In genomic region chr9:21998026-21998425, GRCh38 we compare ENCODE assay signal across 20 cellular contexts. TPM values are rescaled to one million over a fixed set of nuclear protein-coding genes. Genes with fewer than 3 reads are reported as not detected.
"Had no signal": no experiment of that assay in that cellular context is flagged by ENCODE, and none has a peak within 500 bp of the region (broad histone marks: within the 10 kb centered on the region; RNA-seq: fewer than 3 reads in every experiment).

No MANE protein-coding gene starts in this region.

- H3K4me3 ChIP-seq: colonic mucosa, esophagus squamous epithelium, left ventricle myocardium inferior, lower lobe of right lung, skin epidermis, stomach, thoracic aorta, transverse colon had no signal

- H3K9me3 Mint-ChIP-seq: immature natural killer cell, memory B cell, naive B cell had no signal

- H3K36me3 Mint-ChIP-seq: immature natural killer cell, memory B cell, naive B cell had no signal

- H3K27ac Mint-ChIP-seq: immature natural killer cell, memory B cell, naive B cell had no signal

- DNase-seq: colonic mucosa; dermis blood vessel endothelial cell; esophagus squamous epithelium; immature natural killer cell; left ventricle myocardium inferior; lower lobe of right lung; midbrain; naive B cell; stimulated activated CD4-positive, alpha-beta T cell treated with anti-CD3 and anti-CD28 coated beads, Interleukin-12 subunit alpha, Interleukin-12 subunit beta, amount 100 ng/mL, for 4 hours; stimulated activated naive CD4-positive, alpha-beta T cell; stomach; substantia nigra; transverse colon had no signal

- H3K4me1 ChIP-seq: colonic mucosa had no signal

- H3K4me3 Mint-ChIP-seq: immature natural killer cell, memory B cell had no signal

- H3K36me3 ChIP-seq: colonic mucosa, esophagus squamous epithelium, left ventricle myocardium inferior, lower lobe of right lung, neutrophil, stomach, thoracic aorta, transverse colon had no signal

- ATAC-seq: lower lobe of right lung, sciatic nerve had no signal

- H3K9me3 ChIP-seq: colonic mucosa, esophagus squamous epithelium, left ventricle myocardium inferior, lower lobe of right lung, neutrophil, stomach, thoracic aorta, transverse colon had no signal

- H3K27ac ChIP-seq: colonic mucosa, esophagus squamous epithelium, left ventricle myocardium inferior, lower lobe of right lung, neutrophil, skin epidermis, stomach, thoracic aorta, transverse colon had no signal

- H3K27me3 Mint-ChIP-seq: memory B cell had no signal

RNA-seq across cellular contexts. Expression of gene CDKN2B-AS1, which starts 3.4 kb away (rescaled TPM):
- total RNA-seq: epithelial cell of proximal tubule, thoracic aorta had no signal
- polyA plus RNA-seq: neural cell had no signal

RNA-seq across cellular contexts. Expression of gene CDKN2A, which starts 3.8 kb away (rescaled TPM):
- polyA plus RNA-seq: neural cell had no signal
